ENCODE assay signal across 26 cellular contexts in genomic region chr2:232501794-232502499, GRCh38. TPM values are rescaled to one million over a fixed set of nuclear protein-coding genes. Genes with fewer than 3 reads are reported as not detected.
DNase-seq lines count a peak whose midpoint lies in the region; ATAC-seq, FAIRE-seq and TF ChIP-seq lines count a peak whose summit lies in the region.
"Had no signal": no experiment of that assay in that cellular context is flagged by ENCODE, and none has a peak within 500 bp of the region (broad histone marks: within the 10 kb centered on the region; RNA-seq: fewer than 3 reads in every experiment).

No MANE protein-coding gene starts in this region.

- 83% methylated on average over 7 of the region's 10 CpGs for WGBS in A549 (ENCODE audit: missing lambda C conversion rate)
- WGBS in H9 (ENCODE audit: extremely low coverage, insufficient read length, low lambda C conversion rate): no CpG with 5 or more reads among the region's 10 CpGs
- 30 to 38% methylated on average over 4 to 10 of the region's 10 CpGs for WGBS in endodermal cell (ENCODE audit: insufficient coverage in 1 of 2, insufficient read length in 1 of 2), 2 experiments

- H3K9ac ChIP-seq in H9 (ENCODE audit: extremely low read depth, insufficient read length, low read length) (no peak overlapping the region), endodermal cell (ENCODE audit: extremely low read depth, low read length, poor library complexity, severe bottlenecking) (no peak overlapping the region), neural cell (ENCODE audit: low read length) (peak overlapping the region; percentile 73)

- H2BK5ac ChIP-seq in H9 (ENCODE audit: insufficient read length, low read length): no peak overlapping the region

- no peaks in the 10 kb centered on the region; a peak in 1 of 5 replicates for H3K9me3 Mint-ChIP-seq in H9
- H3K9me3 Mint-ChIP-seq in endodermal cell: no peaks in the 10 kb centered on the region
- H3K9me3 Mint-ChIP-seq: central memory CD8-positive, alpha-beta T cell had no signal

- no peak overlapping the region for H3K56ac ChIP-seq in H9 (ENCODE audit: insufficient read length, low read depth, low read length)

- no peak overlapping the region for H2BK15ac ChIP-seq in H9 (ENCODE audit: low read depth, low read length)

- H3K9me2 ChIP-seq in neural cell (ENCODE audit: insufficient read depth, low read length): no peaks in the 10 kb centered on the region

- no peak overlapping the region for H2BK12ac ChIP-seq in H9 (ENCODE audit: insufficient read length, low read depth, low read length)

- peaks cover 3% of the 10 kb centered on the region for H4K20me1 ChIP-seq in H9 (ENCODE audit: control insufficient read depth, insufficient read depth, insufficient read length)
- H4K20me1 ChIP-seq in neural cell (ENCODE audit: insufficient read depth): no peaks in the 10 kb centered on the region

- H3K4me3 Mint-ChIP-seq in H9 (peak overlapping the region; percentile 69 to 91), endodermal cell (peak overlapping the region; percentile 55)

- TF ChIP-seq CTCF in A549 (IDR thresholded peaks at IDR 0.05) (no peak), H9 (conservative IDR thresholded peaks at IDR 0.05) (no peak), endodermal cell (conservative IDR thresholded peaks at IDR 0.05) (no peak), neural cell (IDR thresholded peaks at IDR 0.05; ENCODE audit: poor library complexity, severe bottlenecking) (no peak)

- in situ Hi-C loops in KBM-7 (cut with MboI; ENCODE audit: low pct_unique_long_range_greater_than_20kb, low sequenced_read_pairs): no loop called here

- no peak overlapping the region for H3T11ph ChIP-seq in H9 (ENCODE audit: low read length)

- no peak overlapping the region for H2BK20ac ChIP-seq in H9 (ENCODE audit: low read depth, low read length, poor library complexity, severe bottlenecking)

- peaks cover 5% of the 10 kb centered on the region for H3F3A ChIP-seq in neural cell (ENCODE audit: insufficient read depth, low read length, poor library complexity, severe bottlenecking)

- H4K91ac ChIP-seq in H9 (ENCODE audit: insufficient read length, low read depth, low read length): no peak overlapping the region

- TF ChIP-seq RAD21 in A549 (conservative IDR thresholded peaks at IDR 0.05 in 1 of 2, IDR thresholded peaks at IDR 0.05 in 1 of 2) (no peak), neural cell (conservative IDR thresholded peaks at IDR 0.05) (no peak)

- H3K36me3 Mint-ChIP-seq in H9 (ENCODE audit: insufficient read depth in 1 of 3, low read depth in 3 of 3) (no peaks in the 10 kb centered on the region; a peak in 1 of 7 replicates), endodermal cell (ENCODE audit: low read depth) (no peaks in the 10 kb centered on the region)
- H3K36me3 Mint-ChIP-seq: CD14-positive monocyte, immature natural killer cell had no signal

- no peak overlapping the region for H3K14ac ChIP-seq in H9 (ENCODE audit: insufficient read depth, low read length)

- no peak overlapping the region for H4K5ac ChIP-seq in H9 (ENCODE audit: insufficient read length, low read depth, low read length)

- H3K4me1 ChIP-seq in A549 (peaks cover 24% of the 10 kb centered on the region), H9 (ENCODE audit: insufficient read depth, low read length) (0 out of 2 replicates have a peak, but pooled peaks cover 3% of the 10 kb centered on the region), endodermal cell (ENCODE audit: control insufficient read depth, insufficient read depth, low read length) (peaks cover 3% of the 10 kb centered on the region)

- H3K27ac Mint-ChIP-seq in H9: no peak overlapping the region
- H3K27ac Mint-ChIP-seq in endodermal cell: no peak overlapping the region
- H3K27ac Mint-ChIP-seq: CD14-positive monocyte had no signal

- FAIRE-seq in A549 (lab: Jason Lieb, UNC): no peak
- FAIRE-seq: GM18507 had no signal

- no peak overlapping the region for H3K23ac ChIP-seq in H9 (ENCODE audit: insufficient read length, low read depth, low read length)

- ATAC-seq in A549 (no peak), GM18858 (IDR thresholded peaks at IDR 0.05; ENCODE audit: unreplicated experiment) (no peak)
- ATAC-seq: gastroesophageal sphincter had no signal

- H3K27me3 ChIP-seq in H9 (ENCODE audit: insufficient read depth, low read length) (peaks cover 17% of the 10 kb centered on the region), endodermal cell (ENCODE audit: control insufficient read depth, insufficient read depth, low read length, poor library complexity, severe bottlenecking) (peaks cover 55% of the 10 kb centered on the region), neural cell (ENCODE audit: insufficient read depth, low read depth, low read length) (peaks cover 10% of the 10 kb centered on the region)
- H3K27me3 ChIP-seq: right lobe of liver had no signal

- peak overlapping the region; percentile 97 for H3K4me2 ChIP-seq in A549
- H3K4me2 ChIP-seq in H9 (ENCODE audit: insufficient read depth, insufficient read length, low read length): peak overlapping the region; percentile 88
- peak overlapping the region; percentile 62 for H3K4me2 ChIP-seq in neural cell (ENCODE audit: low read length)
- H3K4me2 ChIP-seq: PC-9 had no signal

- TF ChIP-seq EP300 in A549 (IDR thresholded peaks at IDR 0.05) (no peak), neural cell (conservative IDR thresholded peaks at IDR 0.05; ENCODE audit: poor library complexity, severe bottlenecking) (no peak)

- DNase-seq in A549 (ENCODE audit: low read depth in 1 of 2, low spot score in 1 of 2) (no peak), H9 (no peak), endodermal cell (no peak), hippocampal formation (lab: John Stamatoyannopoulos, UW) (no peak), KBM-7 (no peak), NOMO-1 (lab: John Stamatoyannopoulos, UW; ENCODE audit: unreplicated experiment in 2 of 2) (no peak)
- DNase-seq: ACHN, DMS 273 treated with DMSO at 0.1 percent for 48 hours, esophagus squamous epithelium, MM.1S, PC-9, right lobe of liver, SIG-M5, tibial artery had no signal

- H2AFZ ChIP-seq in H9 (ENCODE audit: low read length): no peak overlapping the region
- H2AFZ ChIP-seq in neural cell (ENCODE audit: low read depth, low read length): peak overlapping the region; percentile 40
- H2AFZ ChIP-seq: PC-9 had no signal

- no peaks in the 10 kb centered on the region for H3K9me3 ChIP-seq in A549
- H3K9me3 ChIP-seq in H9 (ENCODE audit: control insufficient read depth, low read depth, low read length): no peaks in the 10 kb centered on the region
- H3K9me3 ChIP-seq in endodermal cell (ENCODE audit: control insufficient read depth, low read length): no peaks in the 10 kb centered on the region
- H3K9me3 ChIP-seq in neural cell (ENCODE audit: low read length): no peaks in the 10 kb centered on the region
- H3K9me3 ChIP-seq: esophagus squamous epithelium, gastroesophageal sphincter, right lobe of liver, tibial artery had no signal

- H3K18ac ChIP-seq in H9 (ENCODE audit: insufficient read length, low read depth, low read length): no peak overlapping the region

- no peak overlapping the region; the same call in 2 of the 3 replicates for H3K4me3 ChIP-seq in A549
- no peak overlapping the region for H3K4me3 ChIP-seq in endodermal cell (ENCODE audit: low read length)
- peak overlapping the region; percentile 64 for H3K4me3 ChIP-seq in neural cell (ENCODE audit: low read length)
- H3K4me3 ChIP-seq: PC-9 had no signal

- H3K79me1 ChIP-seq in H9 (ENCODE audit: insufficient read depth, low read depth, low read length, poor library complexity, severe bottlenecking): no peaks in the 10 kb centered on the region

- H3K36me3 ChIP-seq in endodermal cell (ENCODE audit: control insufficient read depth, insufficient read depth, low read length): no peaks in the 10 kb centered on the region
- H3K36me3 ChIP-seq in neural cell (ENCODE audit: insufficient read depth, low read length): no peaks in the 10 kb centered on the region
- H3K36me3 ChIP-seq: esophagus squamous epithelium, gastroesophageal sphincter, right lobe of liver, tibial artery had no signal

- H3K27me3 Mint-ChIP-seq in H9 (ENCODE audit: low read depth) (peaks cover 75% of the 10 kb centered on the region), endodermal cell (ENCODE audit: insufficient read depth) (peaks cover 61% of the 10 kb centered on the region)

- POLR2A ChIA-PET in A549 (lab: Yijun Ruan, JAX): no interaction called here

- TF ChIP-seq POLR2A in A549 (IDR thresholded peaks at IDR 0.05; ENCODE audit: low read length): no peak

- H3K79me2 ChIP-seq in H9 (ENCODE audit: insufficient read depth, low read length): no peaks in the 10 kb centered on the region
- no peaks in the 10 kb centered on the region for H3K79me2 ChIP-seq in neural cell (replicated peaks; ENCODE audit: insufficient read depth, low read length)

- peaks cover 12% of the 10 kb centered on the region for H3K23me2 ChIP-seq in H9 (ENCODE audit: insufficient read length, low read depth, low read length, poor library complexity, severe bottlenecking)

- CTCF ChIA-PET in A549 (lab: Yijun Ruan, JAX): interaction anchor here (1.1 to 2.0 kb wide), 3 partner anchors 20 to 33 kb away, joined by 3 to 13 read pairs (median 4); no protein-coding TSS in a partner anchor

- peaks cover 17 to 61% of the 10 kb centered on the region in 2 experiments for H3K4me1 Mint-ChIP-seq in H9
- peaks cover 4% of the 10 kb centered on the region for H3K4me1 Mint-ChIP-seq in endodermal cell

- no peak overlapping the region for H2BK120ac ChIP-seq in H9 (ENCODE audit: low read depth, low read length, poor library complexity, severe bottlenecking)

- peak overlapping the region in 1 of 2 experiments; percentile 85; a peak in 3 of 6 replicates for H3K27ac ChIP-seq in A549
- no peak overlapping the region for H3K27ac ChIP-seq in H9 (ENCODE audit: insufficient read length, low read depth, low read length)
- H3K27ac ChIP-seq in endodermal cell (ENCODE audit: low read depth, low read length): no peak overlapping the region
- H3K27ac ChIP-seq in neural cell (ENCODE audit: low read length): peak overlapping the region; percentile 88
- H3K27ac ChIP-seq: esophagus squamous epithelium, HL-60, PC-9, right lobe of liver, tibial artery had no signal

- H4K8ac ChIP-seq in H9 (replicated peaks; ENCODE audit: insufficient read length, low read depth, low read length): no peak overlapping the region

- no peak overlapping the region for H3K4ac ChIP-seq in H9 (ENCODE audit: low read depth, low read length)

- H2AK5ac ChIP-seq in H9 (ENCODE audit: insufficient read length, low read length): no peak overlapping the region

RNA-seq across cellular contexts. Expression of gene ECEL1, which starts 14.3 kb away (rescaled TPM):
- polyA plus RNA-seq in A549 (2011; rRNA removed): 0.18 and 0.29 TPM in 2 replicates
- 0.12 and 0.34 TPM in 2 replicates for polyA plus RNA-seq in A549 (2012; cell fraction: cytosol; rRNA removed)
- 0.65 TPM in 2 replicates for polyA plus RNA-seq in A549 (2012; cell fraction: nucleus; rRNA removed)
- 0.10 to 0.13 TPM (median 0.12 TPM) in 3 replicates for polyA plus RNA-seq in A549 (2017; fragmentation: RNase III; extraction: RNeasy Plus Mini Kit Qiagen cat#74134 plus additional on column Dnase treatment)
- 0.34 and 0.58 TPM in 2 replicates for polyA minus RNA-seq in A549 (2011; rRNA and poly(A)+ RNA removed)
- 8.2 and 8.4 TPM in 2 replicates for total RNA-seq in H9 (2021)
- 1 to 10 TPM; 1.6 to 4.6 TPM for total RNA-seq in endodermal cell
- 16.1 TPM for polyA plus RNA-seq in endodermal cell (2013, experiment 1 of 2)
- 12.0 TPM for polyA plus RNA-seq in endodermal cell (2013, experiment 2 of 2)
- 60.9 and 75.6 TPM in 2 replicates for polyA plus RNA-seq in neural cell
- polyA minus RNA-seq in neural cell: 43.1 and 46.3 TPM in 2 replicates
- total RNA-seq: PC-9 had no signal
- polyA plus RNA-seq: CD14-positive monocyte, immature natural killer cell had no signal

RNA-seq across cellular contexts. Expression of gene PRSS56, which starts 18.2 kb away (rescaled TPM):
- polyA plus RNA-seq in A549 (2011; rRNA removed) (not detected in 2 replicates), A549 (2017; fragmentation: RNase III; extraction: RNeasy Plus Mini Kit Qiagen cat#74134 plus additional on column Dnase treatment) (0.07 TPM in 1 of 3 replicates, not detected in the others), neural cell (0.16 TPM in 1 of 2 replicates, not detected in the other)
- 0.03 and 0.14 TPM in 2 replicates for polyA plus RNA-seq in A549 (2012; cell fraction: cytosol; rRNA removed)
- 0.12 and 0.28 TPM in 2 replicates for polyA plus RNA-seq in A549 (2012; cell fraction: nucleus; rRNA removed)
- polyA minus RNA-seq in A549 (2011; rRNA and poly(A)+ RNA removed): not detected in 2 replicates
- total RNA-seq in H9 (2021) (not detected in 2 replicates), endodermal cell (not detected)
- 8.4 TPM for polyA plus RNA-seq in endodermal cell (2013, experiment 1 of 2)
- 3.4 TPM for polyA plus RNA-seq in endodermal cell (2013, experiment 2 of 2)
- not detected in 2 replicates for polyA minus RNA-seq in neural cell
- total RNA-seq: esophagus squamous epithelium, G401, gastroesophageal sphincter, lower leg skin, mucosa of gallbladder, omental fat pad, PC-9 had no signal
- polyA plus RNA-seq: CD14-positive monocyte, immature natural killer cell had no signal

RNA-seq across cellular contexts. Expression of gene CHRND, which starts 24.0 kb away (rescaled TPM):
- polyA plus RNA-seq in A549 (2011; rRNA removed): not detected in 2 replicates
- not detected in 2 replicates for polyA plus RNA-seq in A549 (2012; cell fraction: cytosol; rRNA removed)
- not detected in 2 replicates for polyA plus RNA-seq in A549 (2012; cell fraction: nucleus; rRNA removed)
- polyA plus RNA-seq in A549 (2017; fragmentation: RNase III; extraction: RNeasy Plus Mini Kit Qiagen cat#74134 plus additional on column Dnase treatment): not detected in 3 replicates
- not detected in 2 replicates for polyA minus RNA-seq in A549 (2011; rRNA and poly(A)+ RNA removed)
- total RNA-seq in H9 (2021): not detected in 2 replicates
- under 1 TPM in 1 of 2 donors, not detected in 1; 0.11 TPM for total RNA-seq in endodermal cell
- polyA plus RNA-seq in endodermal cell (2013, experiment 1 of 2): 1.2 TPM
- polyA plus RNA-seq in endodermal cell (2013, experiment 2 of 2): 0.70 TPM
- polyA plus RNA-seq in neural cell: not detected in 2 replicates
- polyA minus RNA-seq in neural cell: not detected in 2 replicates
- total RNA-seq: esophagus squamous epithelium, G401, gastroesophageal sphincter, lower leg skin, mucosa of gallbladder, omental fat pad, PC-9, right lobe of liver had no signal
- polyA plus RNA-seq: CD14-positive monocyte, immature natural killer cell had no signal

RNA-seq across cellular contexts. Expression of gene CHRNG, which starts 37.5 kb away (rescaled TPM):
- polyA plus RNA-seq in A549 (2011; rRNA removed) (not detected in 2 replicates), A549 (2017; fragmentation: RNase III; extraction: RNeasy Plus Mini Kit Qiagen cat#74134 plus additional on column Dnase treatment) (not detected in 3 replicates), neural cell (not detected in 2 replicates)
- polyA plus RNA-seq in A549 (2012; cell fraction: cytosol; rRNA removed): not detected in 2 replicates
- not detected in 2 replicates for polyA plus RNA-seq in A549 (2012; cell fraction: nucleus; rRNA removed)
- not detected in 2 replicates for polyA minus RNA-seq in A549 (2011; rRNA and poly(A)+ RNA removed)
- total RNA-seq in H9 (2021) (not detected in 2 replicates), endodermal cell (not detected)
- polyA plus RNA-seq in endodermal cell (2013, experiment 1 of 2): 0.39 TPM
- polyA plus RNA-seq in endodermal cell (2013, experiment 2 of 2): 0.33 TPM
- not detected in 2 replicates for polyA minus RNA-seq in neural cell
- total RNA-seq: esophagus squamous epithelium, G401, gastroesophageal sphincter, lower leg skin, mucosa of gallbladder, omental fat pad, PC-9, right lobe of liver had no signal
- polyA plus RNA-seq: CD14-positive monocyte, immature natural killer cell had no signal

RNA-seq across cellular contexts. Expression of gene ALPI, which starts 46.0 kb away (rescaled TPM):
- polyA plus RNA-seq in A549 (2011; rRNA removed) (0.05 and 0.11 TPM in 2 replicates), A549 (2017; fragmentation: RNase III; extraction: RNeasy Plus Mini Kit Qiagen cat#74134 plus additional on column Dnase treatment) (not detected in 3 replicates), neural cell (not detected in 2 replicates)
- polyA plus RNA-seq in A549 (2012; cell fraction: cytosol; rRNA removed): 0.03 and 0.04 TPM in 2 replicates
- polyA plus RNA-seq in A549 (2012; cell fraction: nucleus; rRNA removed): 0.02 TPM in 2 replicates
- polyA minus RNA-seq in A549 (2011; rRNA and poly(A)+ RNA removed): 0.24 and 0.29 TPM in 2 replicates
- total RNA-seq in H9 (2021) (not detected in 2 replicates), endodermal cell (not detected)
- polyA plus RNA-seq in endodermal cell (2013, experiment 1 of 2): not detected
- not detected for polyA plus RNA-seq in endodermal cell (2013, experiment 2 of 2)
- not detected in 2 replicates for polyA minus RNA-seq in neural cell
- total RNA-seq: esophagus squamous epithelium, G401, gastroesophageal sphincter, lower leg skin, omental fat pad, PC-9 had no signal
- polyA plus RNA-seq: CD14-positive monocyte, immature natural killer cell had no signal
